18 cellular contexts compared by ENCODE assay signal in genomic region chr1:16119504-16119903, GRCh38. TPM values are rescaled to one million over a fixed set of nuclear protein-coding genes. Genes with fewer than 3 reads are reported as not detected.
DNase-seq lines count a peak whose midpoint lies in the region; ATAC-seq and TF ChIP-seq lines count a peak whose summit lies in the region.
"Had no signal": no experiment of that assay in that cellular context is flagged by ENCODE, and none has a peak within 500 bp of the region (broad histone marks: within the 10 kb centered on the region; RNA-seq: fewer than 3 reads in every experiment).

No MANE protein-coding gene starts in this region.

- H3K4me1 Mint-ChIP-seq in natural killer cell treated with Interleukin-12 subunit alpha and Interleukin-12 subunit beta and Interleukin-15 and Interleukin-18, amount 100 ng/mL, for 72 hours (ENCODE audit: low read depth in 2 of 2), result peaks cover 27 to 44% of the 10 kb centered on the region in 2 donors
- peaks cover 50 to 55% of the 10 kb centered on the region in 2 donors for H3K4me1 Mint-ChIP-seq in natural killer cell

- no peaks in the 10 kb centered on the region for H3K79me1 ChIP-seq in mesendoderm (ENCODE audit: low read length)

- H2BK120ac ChIP-seq in mesendoderm (ENCODE audit: low read depth, low read length), result no peak overlapping the region

- H3K23ac ChIP-seq in mesendoderm (ENCODE audit: low read length), result no peak overlapping the region

- H3K27ac ChIP-seq in RWPE2 (ENCODE audit: poor library complexity, severe bottlenecking) (no peak overlapping the region), mesendoderm (ENCODE audit: low read depth, low read length) (no peak overlapping the region), tibial nerve (peak overlapping the region in 2 of 4 donors; percentile 14 to 81)
- H3K27ac ChIP-seq: BLaER1 treated with 17β-estradiol and CSF1 and Interleukin-3, amounts not matched to agents 10 nM and 100 nM had no signal

- H3K18ac ChIP-seq in mesendoderm (ENCODE audit: low read length), result no peak overlapping the region

- H3K4me3 ChIP-seq in RWPE2 (ENCODE audit: severe bottlenecking), result no peak overlapping the region
- no peak overlapping the region for H3K4me3 ChIP-seq in mesendoderm (ENCODE audit: low read length)
- no peak overlapping the region for H3K4me3 ChIP-seq in tibial nerve
- H3K4me3 ChIP-seq: BLaER1 treated with 17β-estradiol and CSF1 and Interleukin-3, amounts not matched to agents 10 nM and 100 nM had no signal

- H3K4me1 ChIP-seq in RWPE2 (ENCODE audit: insufficient read depth, poor library complexity, severe bottlenecking) (peaks cover 14% of the 10 kb centered on the region), mesendoderm (ENCODE audit: control insufficient read depth, low read depth, low read length) (peaks cover 17% of the 10 kb centered on the region), tibial nerve (peaks cover 0 to 74% (median 6%) of the 10 kb centered on the region in 4 donors)

- DNase-seq in natural killer cell treated with Interleukin-12 subunit alpha and Interleukin-12 subunit beta and Interleukin-15 and Interleukin-18, amount 100 ng/mL, for 72 hours (ENCODE audit: low spot score), result peak; percentile 42
- DNase-seq in natural killer cell (no peak), RWPE2 (ENCODE audit: low spot score) (peak; percentile 30), mesendoderm (no peak), RKO (ENCODE audit: low spot score) (no peak), tibial nerve (ENCODE audit: low spot score in 2 of 2) (no peak)
- DNase-seq in activated naive CD4-positive, alpha-beta T cell treated with anti-CD3 and anti-CD28 coated beads, Interleukin-2, amount 50 U/mL, for 16 hours, result no peak
- DNase-seq: CD8-positive, alpha-beta memory T cell; EL; NCI-H1092 treated with DMSO at 0.1 percent for 48 hours; NCI-H1694; NCI-H2081 treated with DMSO at 0.1 percent for 48 hours; NCI-H748 treated with DMSO at 0.1 percent for 48 hours; NK-92 treated with Interleukin-12 subunit alpha and Interleukin-12 subunit beta, amount 100 ng/mL, for 24 hours; SIG-M5 had no signal

- no peak for TF ChIP-seq CTCF in natural killer cell (IDR thresholded peaks at IDR 0.05)
- TF ChIP-seq CTCF in RWPE2 (IDR thresholded peaks at IDR 0.05; ENCODE audit: poor library complexity, severe bottlenecking), result no peak
- TF ChIP-seq CTCF in tibial nerve (IDR thresholded peaks at IDR 0.05), result no peak

- H3K27ac Mint-ChIP-seq in natural killer cell treated with Interleukin-12 subunit alpha and Interleukin-12 subunit beta and Interleukin-15 and Interleukin-18, amount 100 ng/mL, for 72 hours, result no peak overlapping the region
- no peak overlapping the region for H3K27ac Mint-ChIP-seq in natural killer cell

- peaks cover 0 to 15% of the 10 kb centered on the region in 2 donors for H3K27me3 Mint-ChIP-seq in natural killer cell treated with Interleukin-12 subunit alpha and Interleukin-12 subunit beta and Interleukin-15 and Interleukin-18, amount 100 ng/mL, for 72 hours
- peaks cover 0 to 6% of the 10 kb centered on the region in 2 donors for H3K27me3 Mint-ChIP-seq in natural killer cell (ENCODE audit: low read depth in 2 of 2)

- H3K4ac ChIP-seq in mesendoderm (ENCODE audit: low read depth, low read length), result no peak overlapping the region

- no peak overlapping the region for H3K9ac ChIP-seq in mesendoderm (ENCODE audit: low read length)
- H3K9ac ChIP-seq: BLaER1 treated with 17β-estradiol and CSF1 and Interleukin-3, amounts not matched to agents 10 nM and 100 nM had no signal

- no peak overlapping the region for H2BK15ac ChIP-seq in mesendoderm (replicated peaks; ENCODE audit: low read depth)

- H3K27me3 ChIP-seq in RWPE2 (ENCODE audit: insufficient read depth, poor library complexity, severe bottlenecking) (no peaks in the 10 kb centered on the region), mesendoderm (ENCODE audit: insufficient read depth, low read length, poor library complexity) (no peaks in the 10 kb centered on the region), tibial nerve (no peaks in the 10 kb centered on the region)

- no peak overlapping the region for H2BK5ac ChIP-seq in mesendoderm (ENCODE audit: low read length)

- intact Hi-C loops in natural killer cell (cut with micrococcal nuclease), result no loop called here

- TF ChIP-seq EP300 in tibial nerve (IDR thresholded peaks at IDR 0.05), result no peak

- no peak overlapping the region for H2AK5ac ChIP-seq in mesendoderm (ENCODE audit: low read length)

- no peaks in the 10 kb centered on the region for H3K79me2 ChIP-seq in mesendoderm (ENCODE audit: control insufficient read depth, insufficient read depth, low read length)

- no CpG with 5 or more reads among the region's 6 CpGs for WGBS in mesendoderm (ENCODE audit: extremely low coverage, insufficient coverage, low lambda C conversion rate)
- WGBS in tibial nerve, 2 donors, result 91% methylated on average over 6 of the region's 6 CpGs

- H4K5ac ChIP-seq in mesendoderm (ENCODE audit: low read length), result no peak overlapping the region

- H3K9me3 ChIP-seq in RWPE2 (ENCODE audit: severe bottlenecking) (no peaks in the 10 kb centered on the region), tibial nerve (no peaks in the 10 kb centered on the region)
- H3K9me3 ChIP-seq: BLaER1 treated with 17β-estradiol and CSF1 and Interleukin-3, amounts not matched to agents 10 nM and 100 nM had no signal

- H3K9me3 Mint-ChIP-seq in natural killer cell treated with Interleukin-12 subunit alpha and Interleukin-12 subunit beta and Interleukin-15 and Interleukin-18, amount 100 ng/mL, for 72 hours, result no peaks in the 10 kb centered on the region
- H3K9me3 Mint-ChIP-seq in natural killer cell, result no peaks in the 10 kb centered on the region
- H3K9me3 Mint-ChIP-seq: CD8-positive, alpha-beta memory T cell had no signal

- H3K4me2 ChIP-seq in mesendoderm (ENCODE audit: low read length), result no peak overlapping the region
- H3K4me2 ChIP-seq: BLaER1 treated with 17β-estradiol and CSF1 and Interleukin-3, amounts not matched to agents 10 nM and 100 nM had no signal

- H3K56ac ChIP-seq in mesendoderm (ENCODE audit: low read length), result peak overlapping the region; percentile 17

- H4K8ac ChIP-seq in mesendoderm (ENCODE audit: low read depth, low read length), result no peak overlapping the region

- TF ChIP-seq POLR2A in tibial nerve (IDR thresholded peaks at IDR 0.05), result no peak

- H3K4me3 Mint-ChIP-seq in natural killer cell treated with Interleukin-12 subunit alpha and Interleukin-12 subunit beta and Interleukin-15 and Interleukin-18, amount 100 ng/mL, for 72 hours, result no peak overlapping the region
- H3K4me3 Mint-ChIP-seq in natural killer cell, result no peak overlapping the region
- H3K4me3 Mint-ChIP-seq: CD8-positive, alpha-beta memory T cell had no signal

- no peak for ATAC-seq in natural killer cell treated with Interleukin-12 subunit alpha and Interleukin-12 subunit beta and Interleukin-15 and Interleukin-18, amount 100 ng/mL, for 72 hours
- no peak for ATAC-seq in natural killer cell
- ATAC-seq in RWPE2 (ENCODE audit: low read depth), result 0 out of 3 replicates have a peak, but pooled peaks have one; percentile 1
- ATAC-seq in HG03354 (IDR thresholded peaks at IDR 0.05; ENCODE audit: poor library complexity, severe bottlenecking, unreplicated experiment), result no peak

- H3K36me3 Mint-ChIP-seq in natural killer cell treated with Interleukin-12 subunit alpha and Interleukin-12 subunit beta and Interleukin-15 and Interleukin-18, amount 100 ng/mL, for 72 hours, result no peaks in the 10 kb centered on the region
- peaks cover 6% of the 10 kb centered on the region for H3K36me3 Mint-ChIP-seq in natural killer cell
- H3K36me3 Mint-ChIP-seq: CD8-positive, alpha-beta memory T cell had no signal

- H3K36me3 ChIP-seq in RWPE2 (ENCODE audit: low read depth) (peaks cover 17% of the 10 kb centered on the region), mesendoderm (ENCODE audit: control insufficient read depth, insufficient read depth, low read length) (peaks cover 7% of the 10 kb centered on the region), tibial nerve (peaks cover 0 to 7% (median 0%) of the 10 kb centered on the region in 3 donors)
- H3K36me3 ChIP-seq: BLaER1 treated with 17β-estradiol and CSF1 and Interleukin-3, amounts not matched to agents 10 nM and 100 nM had no signal

RNA-seq across cellular contexts. Expression of gene EPHA2, which starts 36.4 kb away (rescaled TPM):
- total RNA-seq in natural killer cell treated with Interleukin-12 subunit alpha and Interleukin-12 subunit beta and Interleukin-15 and Interleukin-18, amount 100 ng/mL, for 72 hours, result not detected
- under 1 TPM in 1 of 3 donors, not detected in 2; 0.13 TPM for total RNA-seq in natural killer cell
- 78.4 TPM for polyA plus RNA-seq in mesendoderm (2013, experiment 1 of 2)
- 74.3 TPM for polyA plus RNA-seq in mesendoderm (2013, experiment 2 of 2)
- 10 to 100 TPM; 30.0 to 66.9 (median 35.9) TPM for total RNA-seq in tibial nerve
- total RNA-seq: CD8-positive, alpha-beta memory T cell had no signal
- polyA plus RNA-seq: CD8-positive, alpha-beta memory T cell had no signal

RNA-seq across cellular contexts. Expression of gene FAM131C, which starts 46.1 kb away (rescaled TPM):
- not detected for total RNA-seq in natural killer cell treated with Interleukin-12 subunit alpha and Interleukin-12 subunit beta and Interleukin-15 and Interleukin-18, amount 100 ng/mL, for 72 hours
- total RNA-seq in natural killer cell (not detected), tibial nerve (not detected)
- polyA plus RNA-seq in mesendoderm (2013, experiment 1 of 2), result 0.25 TPM
- polyA plus RNA-seq in mesendoderm (2013, experiment 2 of 2), result 0.20 TPM
- total RNA-seq: RPMI7951 had no signal
- polyA plus RNA-seq: CD8-positive, alpha-beta memory T cell had no signal

Comparison
In these comparisons a context has a peak if more than half of its experiments do, and no peak if none do; other contexts are left out.
1. DNase-seq: peak in natural killer cell treated with Interleukin-12 subunit alpha and Interleukin-12 subunit beta and Interleukin-15 and Interleukin-18, amount 100 ng/mL, for 72 hours (single experiment) and RWPE2 (single experiment); none in natural killer cell (single experiment), mesendoderm (single experiment), RKO (single experiment), activated naive CD4-positive, alpha-beta T cell treated with anti-CD3 and anti-CD28 coated beads, Interleukin-2, amount 50 U/mL, for 16 hours (single experiment) and tibial nerve (0 of 2).
2. RNA of gene EPHA2, which starts 36.4 kb away (total RNA-seq): 30.0 to 66.9 TPM in tibial nerve; 0.13 TPM in natural killer cell and not detected in natural killer cell treated with Interleukin-12 subunit alpha and Interleukin-12 subunit beta and Interleukin-15 and Interleukin-18, amount 100 ng/mL, for 72 hours; every median in the first group is over 10 times any median in the second.